Comparison of ENCODE assay signal across 25 cellular contexts in genomic region chr4:106253364-106254129, GRCh38.
"Had no signal": no experiment of that assay in that cellular context is flagged by ENCODE, and none has a peak within 500 bp of the region (broad histone marks: within the 10 kb centered on the region; RNA-seq: fewer than 3 reads in every experiment).

No MANE protein-coding gene starts in this region.

- H3K4me3 ChIP-seq: pancreas, prostate gland, skin epidermis, smooth muscle cell, stomach, thoracic aorta, thyroid gland, tibial nerve, upper lobe of left lung, vagina had no signal

- H3K36me3 ChIP-seq: prostate gland, thoracic aorta had no signal

- H3K27me3 ChIP-seq: neutrophil, pancreas, stomach, thyroid gland, tibial nerve, upper lobe of left lung, vagina had no signal

- DNase-seq: naive thymus-derived CD4-positive, alpha-beta T cell; natural killer cell; nucleus accumbens; pancreas; right cardiac atrium; stimulated activated CD4-positive, alpha-beta T cell treated with anti-CD3 and anti-CD28 coated beads, Interleukin-15, amount 100 ng/mL, for 24 hours; stimulated activated CD4-positive, alpha-beta T cell treated with anti-CD3 and anti-CD28 coated beads, Interleukin-2, amount 100 ng/mL, for 24 hours; stimulated activated CD4-positive, alpha-beta T cell treated with anti-CD3 and anti-CD28 coated beads, Interleukin-2, amount 100 ng/mL, for 48 hours; stimulated activated CD4-positive, alpha-beta T cell treated with anti-CD3 and anti-CD28 coated beads, Interleukin-4, amount 100 ng/mL, for 24 hours; stimulated activated naive B cell treated with anti-CD40 and anti-IgM and Interleukin-4, amounts not matched to agents 10 μg/mL and 1 μg/mL and 100 μg/mL, for 72 hours; stimulated activated naive CD4-positive, alpha-beta T cell treated with Interleukin-2 at 50 U/mL for 16 hours; stomach; thyroid gland; trophoblast cell; upper lobe of left lung had no signal

- H3K4me1 ChIP-seq: prostate gland, stomach, thyroid gland, tibial nerve, upper lobe of left lung, vagina had no signal

- H3K27ac ChIP-seq: neutrophil, pancreas, prostate gland, skin epidermis, stomach, thoracic aorta, thyroid gland, tibial nerve, upper lobe of left lung, vagina had no signal

- ATAC-seq: naive thymus-derived CD4-positive, alpha-beta T cell; natural killer cell; pancreas; right cardiac atrium; sciatic nerve; stimulated activated effector memory CD8-positive, alpha-beta T cell treated with anti-CD3 and anti-CD28 coated beads, Interleukin-12 subunit alpha, Interleukin-12 subunit beta, amount 100 ng/mL, for 72 hours; stimulated activated naive B cell treated with anti-CD40 and anti-IgM and Interleukin-4, amounts not matched to agents 10 μg/mL and 1 μg/mL and 100 μg/mL, for 72 hours had no signal

- H3K9me3 ChIP-seq: neutrophil, pancreas, prostate gland, stomach, thoracic aorta, thyroid gland, tibial nerve, upper lobe of left lung, vagina had no signal

- H3K4me2 ChIP-seq: smooth muscle cell had no signal

- FAIRE-seq: pancreas, urothelium cell line had no signal
